Comparison of ENCODE assay signal across 17 cellular contexts in the genomic region with DNA sequence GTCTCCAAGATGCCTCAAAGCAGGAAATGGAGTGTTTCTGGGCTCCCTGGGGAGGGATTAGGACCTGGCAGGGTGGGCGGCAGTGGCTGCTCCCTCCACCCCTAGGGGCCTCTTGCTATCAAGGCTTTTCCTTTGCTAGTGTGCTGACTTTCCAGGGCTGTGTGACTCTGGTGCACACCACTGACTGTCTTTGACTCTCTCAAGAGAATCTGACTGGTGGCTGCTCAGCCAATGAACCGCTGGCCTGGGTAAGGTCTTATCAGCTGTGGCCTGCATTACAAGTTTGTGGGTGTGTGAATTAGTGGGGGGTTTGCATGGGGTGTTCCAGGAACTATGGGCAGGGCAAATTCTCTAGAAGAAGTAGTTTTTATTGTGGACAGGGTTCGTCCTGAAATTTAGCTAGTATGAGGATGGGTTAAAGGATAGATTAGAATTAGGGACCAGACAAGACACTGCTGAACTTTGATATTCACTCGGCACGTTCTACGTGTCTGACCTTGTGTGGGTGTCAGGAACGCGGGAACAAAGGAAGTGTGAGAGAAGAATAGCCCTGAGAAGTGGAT. TPM values are rescaled to one million over a fixed set of nuclear protein-coding genes. Genes with fewer than 3 reads are reported as not detected.
DNase-seq lines count a peak whose midpoint lies in the region; ATAC-seq and TF ChIP-seq lines count a peak whose summit lies in the region.
"Had no signal": no experiment of that assay in that cellular context is flagged by ENCODE, and none has a peak within 500 bp of the region (broad histone marks: within the 10 kb centered on the region; RNA-seq: fewer than 3 reads in every experiment).

No MANE protein-coding gene starts in this region.

- ATAC-seq in RWPE2 (ENCODE audit: low read depth) (0 out of 3 replicates have a peak, but pooled peaks have one; percentile 21), lower lobe of right lung (no peak), mucosa of descending colon (no peak), GM19023 (IDR thresholded peaks at IDR 0.05; ENCODE audit: unreplicated experiment) (no peak)

- no peak overlapping the region for H3K9ac ChIP-seq in mesendoderm (ENCODE audit: low read length)

- peak overlapping the region; percentile 20 for H3K56ac ChIP-seq in mesendoderm (ENCODE audit: low read length)

- H3K27me3 ChIP-seq in RWPE2 (ENCODE audit: insufficient read depth, poor library complexity, severe bottlenecking) (no peaks in the 10 kb centered on the region), brain microvascular endothelial cell (replicated peaks) (no peaks in the 10 kb centered on the region), mesendoderm (ENCODE audit: insufficient read depth, low read length, poor library complexity) (no peaks in the 10 kb centered on the region), lower lobe of right lung (ENCODE audit: low read depth) (no peaks in the 10 kb centered on the region)
- H3K27me3 ChIP-seq: cardiac muscle cell had no signal

- H4K5ac ChIP-seq in mesendoderm (ENCODE audit: low read length), result no peak overlapping the region

- H3K79me1 ChIP-seq in mesendoderm (ENCODE audit: low read length), result no peaks in the 10 kb centered on the region

- peak; percentile 9 for DNase-seq in Daoy (ENCODE audit: low read depth)
- no peak for DNase-seq in RWPE2 (ENCODE audit: low spot score)
- peak; percentile 40 for DNase-seq in brain microvascular endothelial cell
- peak; percentile 63 for DNase-seq in mesendoderm
- no peak for DNase-seq in lower lobe of right lung
- DNase-seq in mucosa of descending colon, result no peak
- DNase-seq in SHP77 (lab: John Stamatoyannopoulos, UW), result no peak
- DNase-seq: activated CD4-positive, alpha-beta T cell treated with anti-CD3 and anti-CD28 coated beads for 4 hours; activated gamma-delta T cell treated with Interleukin-2 at 50 U/mL for 16 hours; CD4-positive, alpha-beta memory T cell; hippocampal formation; NCI-H1694; nucleus accumbens had no signal

- no peak overlapping the region for H3K4ac ChIP-seq in mesendoderm (ENCODE audit: low read depth, low read length)

- in situ Hi-C loops in brain microvascular endothelial cell (cut with HindIII; ENCODE audit: low pct_ligation_motif_present, low sequenced_read_pairs), result no loop called here

- TF ChIP-seq CTCF in RWPE2 (IDR thresholded peaks at IDR 0.05; ENCODE audit: poor library complexity, severe bottlenecking), result no peak
- TF ChIP-seq CTCF in brain microvascular endothelial cell (IDR thresholded peaks at IDR 0.05; ENCODE audit: low read depth, low read length, missing control alignments), result no peak
- TF ChIP-seq CTCF in lower lobe of right lung (IDR thresholded peaks at IDR 0.05), result no peak
- no peak for TF ChIP-seq CTCF in mucosa of descending colon (IDR thresholded peaks at IDR 0.05)

- H3K36me3 ChIP-seq in RWPE2 (ENCODE audit: low read depth) (no peaks in the 10 kb centered on the region), brain microvascular endothelial cell (replicated peaks) (no peaks in the 10 kb centered on the region), mesendoderm (ENCODE audit: control insufficient read depth, insufficient read depth, low read length) (no peaks in the 10 kb centered on the region), lower lobe of right lung (no peaks in the 10 kb centered on the region), mucosa of descending colon (ENCODE audit: low read depth) (no peaks in the 10 kb centered on the region)
- H3K36me3 ChIP-seq: cardiac muscle cell had no signal

- H2BK15ac ChIP-seq in mesendoderm (replicated peaks; ENCODE audit: low read depth), result no peak overlapping the region

- no peak overlapping the region for H3K4me2 ChIP-seq in mesendoderm (ENCODE audit: low read length)

- H3K79me2 ChIP-seq in mesendoderm (ENCODE audit: control insufficient read depth, insufficient read depth, low read length), result no peaks in the 10 kb centered on the region

- no peak overlapping the region for H4K8ac ChIP-seq in mesendoderm (ENCODE audit: low read depth, low read length)

- intact Hi-C loops in lower lobe of right lung (cut with DNase I), result no loop called here
- intact Hi-C loops in mucosa of descending colon (cut with DNase I, micrococcal nuclease), result no loop called here

- no peak overlapping the region for H3K23ac ChIP-seq in mesendoderm (ENCODE audit: low read length)

- H2BK120ac ChIP-seq in mesendoderm (ENCODE audit: low read depth, low read length), result no peak overlapping the region

- H3K4me1 ChIP-seq in RWPE2 (ENCODE audit: insufficient read depth, poor library complexity, severe bottlenecking) (peaks cover 12% of the 10 kb centered on the region), mesendoderm (ENCODE audit: control insufficient read depth, low read depth, low read length) (peaks cover 14% of the 10 kb centered on the region), lower lobe of right lung (peaks cover 12% of the 10 kb centered on the region), mucosa of descending colon (ENCODE audit: low read depth) (no peaks in the 10 kb centered on the region)

- H3K4me3 ChIP-seq in RWPE2 (ENCODE audit: severe bottlenecking) (no peak overlapping the region), brain microvascular endothelial cell (ENCODE audit: low read depth, low read length) (no peak overlapping the region), mesendoderm (ENCODE audit: low read length) (no peak overlapping the region), lower lobe of right lung (no peak overlapping the region), mucosa of descending colon (no peak overlapping the region)
- H3K4me3 ChIP-seq: cardiac muscle cell had no signal

- no peak overlapping the region for H2AK5ac ChIP-seq in mesendoderm (ENCODE audit: low read length)

- peak overlapping the region; percentile 32 for H2BK5ac ChIP-seq in mesendoderm (ENCODE audit: low read length)

- H3K9me3 ChIP-seq in RWPE2 (ENCODE audit: severe bottlenecking), result no peaks in the 10 kb centered on the region
- no peaks in the 10 kb centered on the region for H3K9me3 ChIP-seq in lower lobe of right lung
- no peaks in the 10 kb centered on the region for H3K9me3 ChIP-seq in mucosa of descending colon

- no peak overlapping the region for H3K18ac ChIP-seq in mesendoderm (ENCODE audit: low read length)

- WGBS in mesendoderm (ENCODE audit: extremely low coverage, insufficient coverage, low lambda C conversion rate), result no CpG with 5 or more reads among the region's 8 CpGs

- H3K27ac ChIP-seq in RWPE2 (ENCODE audit: poor library complexity, severe bottlenecking) (peak overlapping the region; percentile 39), brain microvascular endothelial cell (no peak overlapping the region), mesendoderm (ENCODE audit: low read depth, low read length) (no peak overlapping the region), lower lobe of right lung (no peak overlapping the region)
- H3K27ac ChIP-seq: cardiac muscle cell had no signal

RNA-seq across cellular contexts. Expression of a gene that starts 29.5 kb away (rescaled TPM):
- 30.5 and 38.3 TPM in 2 replicates for total RNA-seq in Daoy (2014; rRNA removed; shearing (Covaris generic))
- polyA plus RNA-seq in mesendoderm (2013, experiment 1 of 2), result 26.5 TPM
- 27.3 TPM for polyA plus RNA-seq in mesendoderm (2013, experiment 2 of 2)
- 18.6 TPM for total RNA-seq in lower lobe of right lung
- 10 to 100 TPM; 17.2 to 31.8 (median 23.5) TPM for total RNA-seq in mucosa of descending colon

RNA-seq across cellular contexts. Expression of a gene that starts 29.7 kb away (rescaled TPM):
- total RNA-seq in Daoy (2014; rRNA removed; shearing (Covaris generic)), result not detected in 2 replicates
- polyA plus RNA-seq in mesendoderm (2013, experiment 1 of 2), result not detected
- not detected for polyA plus RNA-seq in mesendoderm (2013, experiment 2 of 2)
- not detected for total RNA-seq in lower lobe of right lung
- total RNA-seq in mucosa of descending colon, result not detected
- total RNA-seq: cardiac muscle cell; CD4-positive, alpha-beta memory T cell; endothelial cell of umbilical vein; lung microvascular endothelial cell had no signal
- polyA plus RNA-seq: endothelial cell of umbilical vein had no signal

Comparison
In these comparisons a context has a peak if more than half of its experiments do, and no peak if none do; other contexts are left out.
1. DNase-seq: peak in Daoy (single experiment), brain microvascular endothelial cell (single experiment) and mesendoderm (single experiment); none in RWPE2 (single experiment), lower lobe of right lung (single experiment), mucosa of descending colon (0 of 3) and SHP77 (0 of 2).